8 cellular contexts compared by ENCODE assay signal in the genomic region with DNA sequence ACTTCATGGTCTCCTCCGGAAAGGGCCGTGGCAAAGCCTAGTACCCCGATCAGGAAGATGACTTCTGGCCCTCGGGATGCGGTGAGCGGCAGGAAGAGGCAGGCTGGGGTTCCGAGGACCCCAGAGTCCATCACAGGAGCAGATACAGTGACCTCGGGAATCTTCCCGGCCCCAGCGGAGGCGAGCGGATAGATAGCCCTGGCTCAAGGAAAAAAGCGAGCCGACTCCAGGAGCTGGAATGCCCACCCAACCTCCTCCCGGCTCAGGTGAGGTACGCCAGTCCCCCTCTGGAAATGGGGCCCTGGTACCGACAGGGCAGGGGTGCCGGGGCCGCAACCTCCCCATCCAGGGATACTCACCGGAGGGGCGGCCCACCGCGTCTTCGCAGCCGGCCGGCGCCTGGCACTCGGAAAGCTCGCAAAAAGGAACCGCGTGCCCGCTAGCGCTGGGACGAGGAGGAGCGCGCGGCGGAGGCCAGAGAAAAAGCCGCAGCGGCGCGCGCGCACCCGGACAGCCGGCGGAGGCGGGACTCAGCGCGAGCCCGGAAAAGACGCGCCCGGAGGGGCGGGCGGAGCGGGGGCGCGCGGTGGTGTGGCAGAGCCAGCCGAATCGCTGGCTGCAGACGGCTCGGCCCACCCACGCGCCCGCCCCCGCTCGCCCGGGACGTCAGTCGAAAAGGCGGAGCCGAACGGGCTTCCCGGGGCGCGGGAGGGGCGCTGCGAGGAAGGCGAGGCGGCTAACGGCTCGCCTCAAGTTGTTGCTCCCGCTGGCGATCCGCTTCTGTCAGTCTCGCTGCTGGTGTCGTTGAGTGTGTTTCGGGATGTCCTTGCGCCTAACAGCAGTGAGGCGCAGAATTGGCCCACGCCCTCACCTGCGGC.
A peak's percentile ranks its signal among the peaks of the same experiment; 100 is the strongest.
DNase-seq lines count a peak whose midpoint lies in the region; ATAC-seq lines count a peak whose summit lies in the region.

A gene (minus strand): TSS at position 478 of the 878 bp plus-strand sequence. CDS start 49,894 bp downstream, outside the sequence.

- no peaks in the 10 kb centered on the region for H3K27me3 ChIP-seq in ACC112 (ENCODE audit: insufficient read depth, low read length)

- ATAC-seq in GM18873 (IDR thresholded peaks at IDR 0.05; ENCODE audit: low FRiP score, unreplicated experiment) (peak; percentile 50), HG03139 (IDR thresholded peaks at IDR 0.05; ENCODE audit: unreplicated experiment) (peak; percentile 83)

- H3K4me1 ChIP-seq in ACC112 (ENCODE audit: control insufficient read depth, insufficient read depth, low read length, unreplicated experiment) = peaks cover 13% of the 10 kb centered on the region

- H3K4me3 ChIP-seq in ACC112 (ENCODE audit: low read depth, low read length) = peak within 1 kb of the TSS; percentile 91

- H2AFZ ChIP-seq in ACC112 (ENCODE audit: low read length, unreplicated experiment) = peak within 1 kb of the TSS; percentile 84

- DNase-seq in NCI-H446 (lab: John Stamatoyannopoulos, UW) (peak; percentile 52 to 90), caudate nucleus (lab: John Stamatoyannopoulos, UW) (peak in 59 of 61 donors; percentile 9 to 88 (median 69)), iris pigment epithelial cell (ENCODE audit: low read depth) (peak; percentile 86)
- peak; percentile 64 for DNase-seq in activated CD4-positive, CD25-positive, alpha-beta regulatory T cell treated with anti-CD3 and anti-CD28 coated beads, Interleukin-2, amount 50 U/mL, for 16 hours (ENCODE audit: low read depth, low spot score)
- DNase-seq in stimulated activated CD4-positive, alpha-beta T cell treated with anti-CD3 and anti-CD28 coated beads, Interleukin-12 subunit alpha, Interleukin-12 subunit beta, amount 100 ng/mL, for 24 hours (ENCODE audit: low read depth in 2 of 2) = peak; percentile 64 to 82

- H3K36me3 ChIP-seq in ACC112 (ENCODE audit: insufficient read depth, low read length) = peaks cover 5% of the 10 kb centered on the region; the same call in 1 of the 2 replicates

- H3K27ac ChIP-seq in ACC112 (ENCODE audit: low read depth, low read length) (peak within 1 kb of the TSS; percentile 86), caudate nucleus (ENCODE audit: low read depth, low read length) (peak within 1 kb of the TSS; percentile 55)

- peaks cover 55% of the 10 kb centered on the region for H3K79me2 ChIP-seq in ACC112 (ENCODE audit: control insufficient read depth, insufficient read depth, low read length, unreplicated experiment)

Comparison
In these comparisons a context has a peak if more than half of its experiments do, and no peak if none do; other contexts are left out.
1. Peak in every context shown above with its lines: DNase-seq, ATAC-seq, H3K4me3 ChIP-seq and H3K27ac ChIP-seq.